Comparison of ENCODE assay signal across 1 cellular context in genomic region chr17:42673885-42674754, GRCh38.
A peak's percentile ranks its signal among the peaks of the same experiment; 100 is the strongest.
TF ChIP-seq lines count a peak whose summit lies in the region.

No MANE protein-coding gene starts in this region.

TF ChIP-seq in HepG2, 621 proteins besides CTCF, POLR2A, EP300 and RAD21 (continued from another document and continues in another):
- TF ChIP-seq ZNF275 (CRISPR knock-in tag; IDR thresholded peaks at IDR 0.05; ENCODE audit: borderline replicate concordance) (no peak), RORA (CRISPR knock-in tag; IDR thresholded peaks at IDR 0.05) (no peak), ZNF704 (CRISPR knock-in tag; IDR thresholded peaks at IDR 0.05; ENCODE audit: borderline replicate concordance) (no peak), ZKSCAN5 (CRISPR knock-in tag; IDR thresholded peaks at IDR 0.05) (no peak), MIER2 (CRISPR knock-in tag; IDR thresholded peaks at IDR 0.05) (no peak), NFRKB (IDR thresholded peaks at IDR 0.05) (no peak), IKZF5 (CRISPR knock-in tag; IDR thresholded peaks at IDR 0.05) (no peak), ZNF446 (CRISPR knock-in tag; IDR thresholded peaks at IDR 0.05) (no peak), RARG (CRISPR knock-in tag; IDR thresholded peaks at IDR 0.05; ENCODE audit: low read depth) (no peak), ASH2L (IDR thresholded peaks at IDR 0.05; ENCODE audit: insufficient read length, low read depth, low read length) (no peak), CCAR2 (optimal IDR thresholded peaks at IDR 0.05; ENCODE audit: low read depth, low read length) (no peak), KAT7 (CRISPR knock-in tag; IDR thresholded peaks at IDR 0.05; ENCODE audit: borderline replicate concordance) (no peak), HMGXB3 (CRISPR knock-in tag; IDR thresholded peaks at IDR 0.05; ENCODE audit: borderline replicate concordance) (no peak), ZNF777 (CRISPR knock-in tag; IDR thresholded peaks at IDR 0.05) (0 out of 2 replicates have a peak, but pooled peaks have one; percentile 27), NBN (conservative IDR thresholded peaks at IDR 0.05) (no peak), ZNF878 (CRISPR knock-in tag; IDR thresholded peaks at IDR 0.05) (no peak), GTF3A (CRISPR knock-in tag; conservative IDR thresholded peaks at IDR 0.05) (no peak), ZSCAN31 (CRISPR knock-in tag; IDR thresholded peaks at IDR 0.05; ENCODE audit: low read depth) (no peak), PRDM4 (CRISPR knock-in tag; IDR thresholded peaks at IDR 0.05; ENCODE audit: borderline replicate concordance) (no peak), ZNF652 (CRISPR knock-in tag; IDR thresholded peaks at IDR 0.05; ENCODE audit: borderline replicate concordance, low read depth) (no peak), YEATS2 (CRISPR knock-in tag; IDR thresholded peaks at IDR 0.05; ENCODE audit: borderline replicate concordance) (no peak), ZNF589 (CRISPR knock-in tag; conservative IDR thresholded peaks at IDR 0.05) (no peak), USF2 (IDR thresholded peaks at IDR 0.05; ENCODE audit: low read depth, low read length) (no peak), USF2 (CRISPR knock-in tag; IDR thresholded peaks at IDR 0.05; ENCODE audit: borderline replicate concordance) (no peak), RFX1 (IDR thresholded peaks at IDR 0.05) (no peak), FOXP4 (CRISPR knock-in tag; IDR thresholded peaks at IDR 0.05) (no peak), ZNF317 (CRISPR knock-in tag; IDR thresholded peaks at IDR 0.05) (no peak), MBD4 (IDR thresholded peaks at IDR 0.05; ENCODE audit: borderline replicate concordance, low read length) (no peak), NFE2 (CRISPR knock-in tag; IDR thresholded peaks at IDR 0.05) (no peak), CEBPG (CRISPR knock-in tag; IDR thresholded peaks at IDR 0.05) (peak; percentile 42; the same call in 1 of the 2 replicates), ZUFSP (CRISPR knock-in tag; IDR thresholded peaks at IDR 0.05; ENCODE audit: borderline replicate concordance) (no peak), KAT2B (IDR thresholded peaks at IDR 0.05; ENCODE audit: borderline replicate concordance, low read depth, low read length) (no peak), ESRRA (CRISPR knock-in tag; IDR thresholded peaks at IDR 0.05; ENCODE audit: low read depth) (no peak), MATR3 (CRISPR knock-in tag; IDR thresholded peaks at IDR 0.05) (no peak), ZFP41 (CRISPR knock-in tag; IDR thresholded peaks at IDR 0.05; ENCODE audit: borderline replicate concordance) (no peak), IKZF4 (CRISPR knock-in tag; IDR thresholded peaks at IDR 0.05; ENCODE audit: borderline replicate concordance, low read depth, not compliant biosample characterization) (no peak), ZNF138 (CRISPR knock-in tag; IDR thresholded peaks at IDR 0.05; ENCODE audit: low read depth) (no peak), ZNF550 (CRISPR knock-in tag; IDR thresholded peaks at IDR 0.05; ENCODE audit: borderline replicate concordance) (no peak), ZSCAN5A (CRISPR knock-in tag; IDR thresholded peaks at IDR 0.05; ENCODE audit: borderline replicate concordance) (no peak)
- TF ChIP-seq, protein P1, sequence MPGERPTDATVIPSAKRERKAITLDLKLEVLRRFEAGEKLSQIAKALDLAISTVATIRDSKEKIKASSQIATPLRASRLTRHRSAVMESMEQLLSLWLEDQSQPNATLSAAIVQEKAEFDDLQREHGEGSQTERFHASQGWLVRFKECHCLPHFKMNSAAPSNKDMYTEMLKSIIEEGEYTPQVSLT (CRISPR knock-in tag; IDR thresholded peaks at IDR 0.05; ENCODE audit: borderline replicate concordance, low read depth): no peak
- TF ChIP-seq, protein P2, sequence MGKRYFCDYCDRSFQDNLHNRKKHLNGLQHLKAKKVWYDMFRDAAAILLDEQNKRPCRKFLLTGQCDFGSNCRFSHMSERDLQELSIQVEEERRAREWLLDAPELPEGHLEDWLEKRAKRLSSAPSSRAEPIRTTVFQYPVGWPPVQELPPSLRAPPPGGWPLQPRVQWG (CRISPR knock-in tag; IDR thresholded peaks at IDR 0.05; ENCODE audit: borderline replicate concordance, low read depth): no peak
